19 cellular contexts compared by ENCODE assay signal in the genomic region with DNA sequence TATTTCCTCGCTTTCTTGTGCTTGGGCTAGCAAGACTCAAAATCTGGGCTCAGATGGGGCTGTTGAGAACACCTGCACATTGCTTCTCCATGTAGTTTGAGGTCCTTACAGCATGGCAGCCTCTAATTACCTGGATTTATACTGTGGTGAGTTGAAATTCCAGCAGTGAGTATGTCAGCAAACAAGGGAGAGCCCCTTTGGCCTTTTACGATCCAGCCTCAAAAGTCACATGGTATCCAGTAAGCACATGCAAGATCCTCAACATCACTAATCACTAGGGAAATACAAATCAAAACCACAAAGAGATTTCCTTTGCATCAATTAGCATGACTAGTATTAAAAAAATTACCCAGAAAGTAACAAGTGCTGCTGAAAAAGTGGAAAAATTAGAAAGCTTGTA.
"Had no signal": no experiment of that assay in that cellular context is flagged by ENCODE, and none has a peak within 500 bp of the region (broad histone marks: within the 10 kb centered on the region; RNA-seq: fewer than 3 reads in every experiment).

No MANE protein-coding gene starts in this region.

- H3K4me3 ChIP-seq: coronary artery, dorsolateral prefrontal cortex, gastroesophageal sphincter, heart right ventricle, hepatocyte, left lung, lower lobe of right lung, mucosa of descending colon had no signal

- DNase-seq: dermis blood vessel endothelial cell; dorsolateral prefrontal cortex; effector CD4-positive, alpha-beta T cell; effector memory CD4-positive, alpha-beta T cell; erythroblast; glutamatergic neuron; head of caudate nucleus; heart right ventricle; left cardiac atrium; left lung; left ventricle myocardium superior; lower lobe of right lung; mesenchymal stem cell; mucosa of descending colon; naive B cell; naive thymus-derived CD8-positive, alpha-beta T cell had no signal
